20 cellular contexts compared by ENCODE assay signal in the genomic region with DNA sequence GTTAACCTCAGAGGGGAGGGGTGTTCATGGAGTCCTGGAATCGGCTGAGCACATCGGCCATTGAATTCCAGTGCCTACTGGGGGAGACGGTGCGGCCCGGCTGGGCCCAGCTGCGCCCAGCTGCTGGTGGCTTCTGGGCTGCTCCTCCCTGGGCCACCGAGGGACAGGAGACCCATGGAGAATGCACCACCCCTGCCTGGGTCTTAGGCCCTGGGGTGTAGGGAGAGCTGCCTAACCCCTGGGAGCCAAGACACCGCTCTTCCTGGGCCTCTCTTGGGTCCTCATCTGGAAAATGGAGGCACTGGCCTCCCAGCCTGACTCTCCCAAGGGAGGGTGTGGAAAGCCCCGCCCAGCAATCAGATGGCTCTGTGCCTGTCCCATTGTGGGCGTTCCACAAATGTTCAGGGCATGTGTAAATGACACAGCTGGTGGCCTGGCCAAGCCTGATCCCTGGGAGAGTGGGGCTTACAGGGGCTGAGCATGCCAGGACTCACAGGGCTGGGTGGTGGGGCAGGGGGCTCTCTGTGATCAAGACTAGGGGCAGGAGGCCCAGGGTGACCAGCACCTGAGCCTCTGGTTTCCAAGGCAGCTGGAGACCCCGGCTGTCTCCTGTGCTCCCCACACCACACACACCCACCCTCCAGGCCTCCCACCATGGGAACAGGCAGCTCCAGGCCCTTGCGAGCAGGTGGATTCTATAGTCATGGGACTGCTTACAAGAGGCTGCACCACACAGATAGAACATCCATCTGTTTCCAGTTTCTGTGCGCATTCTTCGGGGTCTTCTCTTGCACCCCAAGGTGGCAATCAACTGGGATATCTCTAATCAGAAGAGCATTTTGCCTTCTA.
"Had no signal": no experiment of that assay in that cellular context is flagged by ENCODE, and none has a peak within 500 bp of the region (broad histone marks: within the 10 kb centered on the region; RNA-seq: fewer than 3 reads in every experiment).

No MANE protein-coding gene starts in this region.

- H3K9me3 ChIP-seq: breast epithelium, esophagus muscularis mucosa, gastroesophageal sphincter, heart right ventricle, pancreas, thyroid gland, uterus had no signal

- DNase-seq: activated CD4-positive, alpha-beta T cell treated with anti-CD3 and anti-CD28 coated beads, Interleukin-2, amount 10 ng/mL, durations not matched to agents 7 days and 5 days; activated CD8-positive, alpha-beta T cell treated with anti-CD3 and anti-CD28 coated beads, Interleukin-2, amount 10 ng/mL, durations not matched to agents 7 days and 5 days; activated naive CD4-positive, alpha-beta T cell treated with anti-CD3 and anti-CD28 coated beads, Interleukin-2, amount 50 U/mL, for 16 hours; activated T-cell treated with anti-CD3 and anti-CD28 coated beads, Interleukin-2, amount 50 U/mL, for 24 hours; effector memory CD4-positive, alpha-beta T cell; heart right ventricle; naive thymus-derived CD4-positive, alpha-beta T cell; stimulated activated CD8-positive, alpha-beta memory T cell treated with anti-CD3 and anti-CD28 coated beads, Interleukin-4, amount 100 ng/mL, for 48 hours; stimulated activated naive CD4-positive, alpha-beta T cell; T-helper 1 cell; T-helper 9 cell; thyroid gland; uterus had no signal

- ATAC-seq: activated CD4-positive, CD25-positive, alpha-beta regulatory T cell treated with anti-CD3 and anti-CD28 coated beads, Interleukin-2, amount 50 U/mL, for 24 hours; activated CD8-positive, alpha-beta T cell treated with anti-CD3 and anti-CD28 coated beads, Interleukin-2, amount 10 ng/mL, durations not matched to agents 7 days and 5 days; gastroesophageal sphincter; naive thymus-derived CD4-positive, alpha-beta T cell; pancreas; sciatic nerve had no signal

- H3K4me3 ChIP-seq: breast epithelium, esophagus muscularis mucosa, gastroesophageal sphincter, heart right ventricle, neural progenitor cell, pancreas, thyroid gland, uterus had no signal

- H3K36me3 ChIP-seq: breast epithelium, esophagus muscularis mucosa, gastroesophageal sphincter, heart right ventricle, neural progenitor cell, pancreas, thyroid gland, uterus had no signal

- H3K4me1 ChIP-seq: breast epithelium, esophagus muscularis mucosa, gastroesophageal sphincter, heart right ventricle, pancreas, thyroid gland, uterus had no signal

- H2AFZ ChIP-seq: neural progenitor cell had no signal

- H3K4me2 ChIP-seq: neural progenitor cell had no signal

- H3K27ac ChIP-seq: breast epithelium, esophagus muscularis mucosa, gastroesophageal sphincter, heart right ventricle, neural progenitor cell, pancreas, thyroid gland, uterus had no signal

- H3K9ac ChIP-seq: neural progenitor cell had no signal

- H3K27me3 ChIP-seq: neural progenitor cell, pancreas, thyroid gland, uterus had no signal
